ENCODE assay signal across 1 cellular context in genomic region chr2:204472375-204472774, GRCh38.
A peak's percentile ranks its signal among the peaks of the same experiment; 100 is the strongest.
TF ChIP-seq lines count a peak whose summit lies in the region.

No MANE protein-coding gene starts in this region.

TF ChIP-seq in K562, 482 proteins besides CTCF, POLR2A, EP300 and RAD21 (continued from another document and continues in another):
- TF ChIP-seq NFYB (IDR thresholded peaks at IDR 0.05; ENCODE audit: extremely low read depth, insufficient read length) (no peak), MEF2A (IDR thresholded peaks at IDR 0.05; ENCODE audit: control insufficient read depth, low read depth, low read length) (no peak), SUPT5H (IDR thresholded peaks at IDR 0.05) (no peak), KDM2B (CRISPR knock-in tag; IDR thresholded peaks at IDR 0.05) (no peak), ESRRA (IDR thresholded peaks at IDR 0.05; ENCODE audit: borderline replicate concordance, low read depth) (no peak), HMG20B (CRISPR knock-in tag; IDR thresholded peaks at IDR 0.05) (no peak), E2F4 (CRISPR knock-in tag; IDR thresholded peaks at IDR 0.05; ENCODE audit: low read depth) (no peak), ZFX (CRISPR knock-in tag; IDR thresholded peaks at IDR 0.05) (no peak), TRIM28 (IDR thresholded peaks at IDR 0.05) (no peak), SMARCA5 (IDR thresholded peaks at IDR 0.05) (no peak), SRSF3 (IDR thresholded peaks at IDR 0.05; ENCODE audit: insufficient read depth, low read length) (no peak), MGA (IDR thresholded peaks at IDR 0.05) (no peak; the same call in none of the 2 replicates), TFAP4 (CRISPR knock-in tag; IDR thresholded peaks at IDR 0.05; ENCODE audit: borderline replicate concordance) (no peak), ZNF3 (CRISPR knock-in tag; IDR thresholded peaks at IDR 0.05) (no peak), ZNF780A (CRISPR knock-in tag; IDR thresholded peaks at IDR 0.05) (no peak), ZKSCAN3 (CRISPR knock-in tag; IDR thresholded peaks at IDR 0.05) (no peak), ZNF830 (CRISPR knock-in tag; IDR thresholded peaks at IDR 0.05) (no peak), SREBF2 (CRISPR knock-in tag; IDR thresholded peaks at IDR 0.05) (no peak), ZNF318 (IDR thresholded peaks at IDR 0.05; ENCODE audit: borderline replicate concordance in 1 of 2, low read depth in 1 of 2) (no peak), RHOXF2B (CRISPR knock-in tag; conservative IDR thresholded peaks at IDR 0.05) (no peak), HEY1 (CRISPR knock-in tag; IDR thresholded peaks at IDR 0.05; ENCODE audit: borderline replicate concordance) (no peak), ZNF764 (CRISPR knock-in tag; IDR thresholded peaks at IDR 0.05; ENCODE audit: low read depth) (no peak), SMC3 (conservative IDR thresholded peaks at IDR 0.05; ENCODE audit: insufficient read depth, low read depth, low read length) (no peak), RB1 (IDR thresholded peaks at IDR 0.05; ENCODE audit: low read depth) (no peak), NCOR1 (IDR thresholded peaks at IDR 0.05) (no peak), HDGF (IDR thresholded peaks at IDR 0.05) (no peak), TEAD1 (CRISPR knock-in tag; IDR thresholded peaks at IDR 0.05) (no peak), ZC3H8 (IDR thresholded peaks at IDR 0.05) (no peak), BRF1 (IDR thresholded peaks at IDR 0.05; ENCODE audit: borderline replicate concordance, extremely low read depth, insufficient read length) (no peak), BDP1 (IDR thresholded peaks at IDR 0.05; ENCODE audit: insufficient read depth, insufficient read length) (no peak), ZNF444 (CRISPR knock-in tag; IDR thresholded peaks at IDR 0.05) (no peak), ZNF668 (CRISPR knock-in tag; IDR thresholded peaks at IDR 0.05) (no peak), HDAC8 (tag; IDR thresholded peaks at IDR 0.05) (peak; percentile 73; the same call in 1 of the 2 replicates), SAFB2 (IDR thresholded peaks at IDR 0.05; ENCODE audit: borderline replicate concordance, low read depth, low read length, severe bottlenecking) (no peak), ZNF518B (CRISPR knock-in tag; IDR thresholded peaks at IDR 0.05) (no peak), CBFA2T3 (IDR thresholded peaks at IDR 0.05) (peak; percentile 27; the same call in 1 of the 2 replicates), ZNF584 (CRISPR knock-in tag; IDR thresholded peaks at IDR 0.05; ENCODE audit: low read depth) (0 out of 2 replicates have a peak, but pooled peaks have one; percentile 59), GABPB2 (CRISPR knock-in tag; conservative IDR thresholded peaks at IDR 0.05) (no peak), ZNF274 (IDR thresholded peaks at IDR 0.05; ENCODE audit: borderline replicate concordance, low read depth, low read length) (no peak)
